1 cellular context compared by ENCODE assay signal in the genomic region with DNA sequence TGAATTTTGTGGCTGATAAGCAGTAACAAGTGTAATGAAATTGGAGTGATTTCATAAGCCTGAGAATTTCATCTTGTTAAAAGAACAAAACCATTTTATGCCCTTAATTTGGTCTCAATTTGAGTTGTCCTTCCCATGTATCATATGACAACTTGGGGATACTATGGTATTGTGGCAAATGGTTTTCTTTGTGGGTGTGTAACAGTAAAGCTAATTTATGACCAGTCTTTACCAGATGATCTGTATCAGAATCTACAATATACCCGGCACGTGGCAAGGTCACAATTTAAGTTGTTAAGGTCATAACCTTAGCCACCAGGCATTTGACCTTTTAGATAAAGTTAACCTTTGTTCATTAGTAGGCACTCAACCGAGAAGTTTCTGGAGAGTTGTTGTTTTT.
TF ChIP-seq lines count a peak whose summit lies in the region.

No MANE protein-coding gene starts in this region.

TF ChIP-seq in HEK293, 187 proteins besides CTCF, POLR2A, EP300 and RAD21 (continued from another document):
- TF ChIP-seq, protein P1, sequence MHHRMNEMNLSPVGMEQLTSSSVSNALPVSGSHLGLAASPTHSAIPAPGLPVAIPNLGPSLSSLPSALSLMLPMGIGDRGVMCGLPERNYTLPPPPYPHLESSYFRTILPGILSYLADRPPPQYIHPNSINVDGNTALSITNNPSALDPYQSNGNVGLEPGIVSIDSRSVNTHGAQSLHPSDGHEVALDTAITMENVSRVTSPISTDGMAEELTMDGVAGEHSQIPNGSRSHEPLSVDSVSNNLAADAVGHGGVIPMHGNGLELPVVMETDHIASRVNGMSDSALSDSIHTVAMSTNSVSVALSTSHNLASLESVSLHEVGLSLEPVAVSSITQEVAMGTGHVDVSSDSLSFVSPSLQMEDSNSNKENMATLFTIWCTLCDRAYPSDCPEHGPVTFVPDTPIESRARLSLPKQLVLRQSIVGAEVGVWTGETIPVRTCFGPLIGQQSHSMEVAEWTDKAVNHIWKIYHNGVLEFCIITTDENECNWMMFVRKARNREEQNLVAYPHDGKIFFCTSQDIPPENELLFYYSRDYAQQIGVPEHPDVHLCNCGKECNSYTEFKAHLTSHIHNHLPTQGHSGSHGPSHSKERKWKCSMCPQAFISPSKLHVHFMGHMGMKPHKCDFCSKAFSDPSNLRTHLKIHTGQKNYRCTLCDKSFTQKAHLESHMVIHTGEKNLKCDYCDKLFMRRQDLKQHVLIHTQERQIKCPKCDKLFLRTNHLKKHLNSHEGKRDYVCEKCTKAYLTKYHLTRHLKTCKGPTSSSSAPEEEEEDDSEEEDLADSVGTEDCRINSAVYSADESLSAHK (tag by site-specific recombination; IDR thresholded peaks at IDR 0.05): peak; percentile 97
- TF ChIP-seq, protein P2, sequence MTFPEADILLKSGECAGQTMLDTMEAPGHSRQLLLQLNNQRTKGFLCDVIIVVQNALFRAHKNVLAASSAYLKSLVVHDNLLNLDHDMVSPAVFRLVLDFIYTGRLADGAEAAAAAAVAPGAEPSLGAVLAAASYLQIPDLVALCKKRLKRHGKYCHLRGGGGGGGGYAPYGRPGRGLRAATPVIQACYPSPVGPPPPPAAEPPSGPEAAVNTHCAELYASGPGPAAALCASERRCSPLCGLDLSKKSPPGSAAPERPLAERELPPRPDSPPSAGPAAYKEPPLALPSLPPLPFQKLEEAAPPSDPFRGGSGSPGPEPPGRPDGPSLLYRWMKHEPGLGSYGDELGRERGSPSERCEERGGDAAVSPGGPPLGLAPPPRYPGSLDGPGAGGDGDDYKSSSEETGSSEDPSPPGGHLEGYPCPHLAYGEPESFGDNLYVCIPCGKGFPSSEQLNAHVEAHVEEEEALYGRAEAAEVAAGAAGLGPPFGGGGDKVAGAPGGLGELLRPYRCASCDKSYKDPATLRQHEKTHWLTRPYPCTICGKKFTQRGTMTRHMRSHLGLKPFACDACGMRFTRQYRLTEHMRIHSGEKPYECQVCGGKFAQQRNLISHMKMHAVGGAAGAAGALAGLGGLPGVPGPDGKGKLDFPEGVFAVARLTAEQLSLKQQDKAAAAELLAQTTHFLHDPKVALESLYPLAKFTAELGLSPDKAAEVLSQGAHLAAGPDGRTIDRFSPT (tag by site-specific recombination; IDR thresholded peaks at IDR 0.05): peak; percentile 25; the same call in 1 of the 2 replicates
- no peak for TF ChIP-seq ZNF311 (tag by site-specific recombination; IDR thresholded peaks at IDR 0.05; ENCODE audit: borderline replicate concordance)
- peak; percentile 74; the same call in 1 of the 2 replicates for TF ChIP-seq ZNF2 (tag by site-specific recombination; IDR thresholded peaks at IDR 0.05)
- TF ChIP-seq ZNF10 (tag by site-specific recombination; IDR thresholded peaks at IDR 0.05): peak; percentile 41; the same call in 1 of the 2 replicates
- no peak for TF ChIP-seq ZNF473 (tag by site-specific recombination; IDR thresholded peaks at IDR 0.05)
- TF ChIP-seq FEZF1 (tag by site-specific recombination; IDR thresholded peaks at IDR 0.05): peak; percentile 99
- TF ChIP-seq, protein P3, sequence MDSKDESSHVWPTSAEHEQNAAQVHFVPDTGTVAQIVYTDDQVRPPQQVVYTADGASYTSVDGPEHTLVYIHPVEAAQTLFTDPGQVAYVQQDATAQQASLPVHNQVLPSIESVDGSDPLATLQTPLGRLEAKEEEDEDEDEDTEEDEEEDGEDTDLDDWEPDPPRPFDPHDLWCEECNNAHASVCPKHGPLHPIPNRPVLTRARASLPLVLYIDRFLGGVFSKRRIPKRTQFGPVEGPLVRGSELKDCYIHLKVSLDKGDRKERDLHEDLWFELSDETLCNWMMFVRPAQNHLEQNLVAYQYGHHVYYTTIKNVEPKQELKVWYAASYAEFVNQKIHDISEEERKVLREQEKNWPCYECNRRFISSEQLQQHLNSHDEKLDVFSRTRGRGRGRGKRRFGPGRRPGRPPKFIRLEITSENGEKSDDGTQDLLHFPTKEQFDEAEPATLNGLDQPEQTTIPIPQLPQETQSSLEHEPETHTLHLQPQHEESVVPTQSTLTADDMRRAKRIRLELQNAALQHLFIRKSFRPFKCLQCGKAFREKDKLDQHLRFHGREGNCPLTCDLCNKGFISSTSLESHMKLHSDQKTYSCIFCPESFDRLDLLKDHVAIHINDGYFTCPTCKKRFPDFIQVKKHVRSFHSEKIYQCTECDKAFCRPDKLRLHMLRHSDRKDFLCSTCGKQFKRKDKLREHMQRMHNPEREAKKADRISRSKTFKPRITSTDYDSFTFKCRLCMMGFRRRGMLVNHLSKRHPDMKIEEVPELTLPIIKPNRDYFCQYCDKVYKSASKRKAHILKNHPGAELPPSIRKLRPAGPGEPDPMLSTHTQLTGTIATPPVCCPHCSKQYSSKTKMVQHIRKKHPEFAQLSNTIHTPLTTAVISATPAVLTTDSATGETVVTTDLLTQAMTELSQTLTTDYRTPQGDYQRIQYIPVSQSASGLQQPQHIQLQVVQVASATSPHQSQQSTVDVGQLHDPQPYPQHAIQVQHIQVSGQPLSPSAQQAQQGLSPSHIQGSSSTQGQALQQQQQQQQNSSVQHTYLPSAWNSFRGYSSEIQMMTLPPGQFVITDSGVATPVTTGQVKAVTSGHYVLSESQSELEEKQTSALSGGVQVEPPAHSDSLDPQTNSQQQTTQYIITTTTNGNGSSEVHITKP (tag by site-specific recombination; IDR thresholded peaks at IDR 0.05): peak; percentile 26; the same call in 1 of the 2 replicates
